In the genomic region with DNA sequence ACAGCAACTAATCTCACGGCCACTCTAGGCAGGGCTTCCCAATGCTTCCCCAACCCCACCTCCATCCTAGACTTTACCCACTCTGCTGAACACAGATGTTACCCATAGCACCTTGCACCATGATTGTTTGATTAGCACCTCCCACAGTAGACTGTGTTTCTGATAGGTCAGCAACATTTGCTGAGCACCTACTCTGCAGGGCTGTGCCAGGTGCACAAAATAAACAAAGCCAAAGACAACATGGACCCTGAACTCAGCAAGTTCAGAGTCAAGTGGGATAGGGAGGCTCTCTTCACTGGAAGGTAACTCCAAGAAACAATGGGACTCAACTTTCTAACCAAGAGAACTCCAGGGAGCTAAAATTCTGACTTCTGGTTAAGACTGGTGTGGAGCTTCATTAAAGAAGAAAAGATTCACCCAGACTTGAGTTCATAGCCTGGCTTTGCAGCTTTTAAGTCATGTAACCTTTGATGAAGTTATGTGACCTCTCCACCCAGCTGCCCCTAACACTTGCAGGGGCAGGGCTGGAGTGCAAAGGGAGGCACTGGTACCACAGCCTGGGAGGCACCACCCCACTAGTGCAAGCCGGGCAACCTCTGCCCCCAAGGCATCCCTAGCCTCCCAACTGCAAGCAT, we compare ENCODE assay signal across 26 cellular contexts. TPM values are rescaled to one million over a fixed set of nuclear protein-coding genes. Genes with fewer than 3 reads are reported as not detected.
DNase-seq lines count a peak whose midpoint lies in the region; ATAC-seq and TF ChIP-seq lines count a peak whose summit lies in the region.
"Had no signal": no experiment of that assay in that cellular context is flagged by ENCODE, and none has a peak within 500 bp of the region (broad histone marks: within the 10 kb centered on the region; RNA-seq: fewer than 3 reads in every experiment).

No MANE protein-coding gene starts in this region.

- H3K9me3 ChIP-seq in liver (ENCODE audit: control insufficient read depth in 4 of 4, low read length in 3 of 4), result no peaks in the 10 kb centered on the region
- H3K9me3 ChIP-seq: gastroesophageal sphincter, left ventricle myocardium inferior, stomach, thyroid gland had no signal

- DNase-seq in NCI-H748 (lab: John Stamatoyannopoulos, UW; ENCODE audit: unreplicated experiment) (peak; percentile 33), NCI-H748 treated with DMSO at 0.1 percent for 48 hours (lab: John Stamatoyannopoulos, UW) (no peak), NCI-H69 (lab: John Stamatoyannopoulos, UW) (peak; percentile 52), kidney tubule cell (ENCODE audit: low spot score) (no peak), NCI-H1092 treated with DMSO at 0.1 percent for 48 hours (lab: John Stamatoyannopoulos, UW) (no peak)
- DNase-seq in stimulated activated naive B cell treated with anti-CD40 and anti-IgM and Interleukin-4, amounts not matched to agents 10 μg/mL and 1 μg/mL and 100 μg/mL, for 72 hours, result no peak
- DNase-seq in activated naive CD4-positive, alpha-beta T cell treated with anti-CD3 and anti-CD28 coated beads, Interleukin-2, amount 50 U/mL, for 16 hours, result no peak
- DNase-seq: activated CD4-positive, alpha-beta T cell treated with anti-CD3 and anti-CD28 coated beads for 4 hours; activated gamma-delta T cell treated with Interleukin-2 at 50 U/mL for 16 hours; activated naive CD8-positive, alpha-beta T cell treated with anti-CD3 and anti-CD28 coated beads, Interleukin-2, amount 50 U/mL, for 24 hours; activated T-cell treated with anti-CD3 and anti-CD28 coated beads, Interleukin-2, amount 50 U/mL, for 1 hour; central memory CD4-positive, alpha-beta T cell; H9; left ventricle myocardium inferior; midbrain; natural killer cell; NCI-H1694 treated with DMSO at 0.1 percent for 48 hours; NCI-H2227 treated with DMSO at 0.1 percent for 48 hours; SHP77; stimulated activated CD8-positive, alpha-beta memory T cell treated with anti-CD3 and anti-CD28 coated beads, Interleukin-4, amount 100 ng/mL, for 48 hours; stomach; thyroid gland had no signal

- H3K9ac ChIP-seq in liver (ENCODE audit: low read depth in 1 of 2, low read length in 2 of 2), result no peak overlapping the region

- no peaks in the 10 kb centered on the region for H3K36me3 Mint-ChIP-seq in stimulated activated naive B cell treated with anti-CD40 and anti-IgM and Interleukin-4, amounts not matched to agents 10 μg/mL and 1 μg/mL and 100 μg/mL, for 72 hours
- H3K36me3 Mint-ChIP-seq: natural killer cell had no signal

- H3K4me1 ChIP-seq in liver (ENCODE audit: control insufficient read depth in 4 of 4, insufficient read depth in 4 of 4, low read length in 3 of 4), result peaks cover 18 to 43% (median 35%) of the 10 kb centered on the region in 4 donors

- no peaks in the 10 kb centered on the region for H3K9me3 Mint-ChIP-seq in stimulated activated naive B cell treated with anti-CD40 and anti-IgM and Interleukin-4, amounts not matched to agents 10 μg/mL and 1 μg/mL and 100 μg/mL, for 72 hours
- H3K9me3 Mint-ChIP-seq: activated naive CD8-positive, alpha-beta T cell treated with anti-CD3 and anti-CD28 coated beads, Interleukin-2, amount 50 U/mL, for 24 hours; H9; natural killer cell had no signal

- peaks cover 23 to 28% of the 10 kb centered on the region in 2 donors for H3K27me3 Mint-ChIP-seq in stimulated activated naive B cell treated with anti-CD40 and anti-IgM and Interleukin-4, amounts not matched to agents 10 μg/mL and 1 μg/mL and 100 μg/mL, for 72 hours

- H3K4me3 ChIP-seq in liver (ENCODE audit: low read depth in 1 of 3, low read length in 3 of 3), result no peak overlapping the region
- H3K4me3 ChIP-seq: gastroesophageal sphincter, left ventricle myocardium inferior, PC-9, stomach, thyroid gland had no signal

- TF ChIP-seq CTCF in liver (IDR thresholded peaks at IDR 0.05; ENCODE audit: low read depth, low read length, missing input control), result no peak

- H3K27me3 ChIP-seq in liver (ENCODE audit: control insufficient read depth in 4 of 4, insufficient read depth in 4 of 4, low read length in 3 of 4), result no peaks in the 10 kb centered on the region
- H3K27me3 ChIP-seq: thyroid gland had no signal

- no peak for ATAC-seq in stimulated activated naive B cell treated with anti-CD40 and anti-IgM and Interleukin-4, amounts not matched to agents 10 μg/mL and 1 μg/mL and 100 μg/mL, for 72 hours (replicated peaks)
- ATAC-seq: activated naive CD8-positive, alpha-beta T cell treated with anti-CD3 and anti-CD28 coated beads, Interleukin-2, amount 50 U/mL, for 24 hours; gastroesophageal sphincter; natural killer cell had no signal

- no peaks in the 10 kb centered on the region for H3K36me3 ChIP-seq in liver (ENCODE audit: control insufficient read depth in 4 of 4, insufficient read depth in 3 of 4, low read depth in 1 of 4, low read length in 3 of 4)
- H3K36me3 ChIP-seq: gastroesophageal sphincter, left ventricle myocardium inferior, stomach, thyroid gland had no signal

- H3K4me3 Mint-ChIP-seq in stimulated activated naive B cell treated with anti-CD40 and anti-IgM and Interleukin-4, amounts not matched to agents 10 μg/mL and 1 μg/mL and 100 μg/mL, for 72 hours, result no peak overlapping the region
- H3K4me3 Mint-ChIP-seq: activated naive CD8-positive, alpha-beta T cell treated with anti-CD3 and anti-CD28 coated beads, Interleukin-2, amount 50 U/mL, for 24 hours; H9; natural killer cell had no signal

- WGBS in liver, result 38% methylated on average over 2 of the region's 2 CpGs

- H3K27ac Mint-ChIP-seq in stimulated activated naive B cell treated with anti-CD40 and anti-IgM and Interleukin-4, amounts not matched to agents 10 μg/mL and 1 μg/mL and 100 μg/mL, for 72 hours, result no peak overlapping the region
- H3K27ac Mint-ChIP-seq: activated naive CD8-positive, alpha-beta T cell treated with anti-CD3 and anti-CD28 coated beads, Interleukin-2, amount 50 U/mL, for 24 hours; H9; natural killer cell had no signal

- H3K27ac ChIP-seq in liver (ENCODE audit: low read depth in 1 of 2, low read length in 2 of 2), result peak overlapping the region; percentile 84 to 92
- H3K27ac ChIP-seq: gastroesophageal sphincter, left ventricle myocardium inferior, PC-9, stomach, thyroid gland had no signal

- H3K4me1 Mint-ChIP-seq in stimulated activated naive B cell treated with anti-CD40 and anti-IgM and Interleukin-4, amounts not matched to agents 10 μg/mL and 1 μg/mL and 100 μg/mL, for 72 hours, result peaks cover 11 to 19% of the 10 kb centered on the region in 2 donors

- TF ChIP-seq RAD21 in liver (IDR thresholded peaks at IDR 0.05), result peak; percentile 53 to 64

TF ChIP-seq in liver, 16 proteins besides CTCF, POLR2A, EP300 and RAD21 (continues in another document):
- TF ChIP-seq FOXA1 (IDR thresholded peaks at IDR 0.05), result peak; percentile 100
- peak; percentile 97 to 98 for TF ChIP-seq HNF4A (conservative IDR thresholded peaks at IDR 0.05)
- peak; percentile 95 for TF ChIP-seq HNF4G (IDR thresholded peaks at IDR 0.05)
- peak; percentile 99 for TF ChIP-seq SP1 (IDR thresholded peaks at IDR 0.05)
- TF ChIP-seq, protein P1, sequence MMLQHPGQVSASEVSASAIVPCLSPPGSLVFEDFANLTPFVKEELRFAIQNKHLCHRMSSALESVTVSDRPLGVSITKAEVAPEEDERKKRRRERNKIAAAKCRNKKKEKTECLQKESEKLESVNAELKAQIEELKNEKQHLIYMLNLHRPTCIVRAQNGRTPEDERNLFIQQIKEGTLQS (IDR thresholded peaks at IDR 0.05), result no peak
- TF ChIP-seq NR2F2 (IDR thresholded peaks at IDR 0.05), result peak; percentile 90
- no peak for TF ChIP-seq GABPA (IDR thresholded peaks at IDR 0.05 in 1 of 2, conservative IDR thresholded peaks at IDR 0.05 in 1 of 2)
- peak; percentile 100 for TF ChIP-seq FOXA2 (IDR thresholded peaks at IDR 0.05)
- TF ChIP-seq YY1 (IDR thresholded peaks at IDR 0.05), result peak; percentile 95
- TF ChIP-seq, protein P2, sequence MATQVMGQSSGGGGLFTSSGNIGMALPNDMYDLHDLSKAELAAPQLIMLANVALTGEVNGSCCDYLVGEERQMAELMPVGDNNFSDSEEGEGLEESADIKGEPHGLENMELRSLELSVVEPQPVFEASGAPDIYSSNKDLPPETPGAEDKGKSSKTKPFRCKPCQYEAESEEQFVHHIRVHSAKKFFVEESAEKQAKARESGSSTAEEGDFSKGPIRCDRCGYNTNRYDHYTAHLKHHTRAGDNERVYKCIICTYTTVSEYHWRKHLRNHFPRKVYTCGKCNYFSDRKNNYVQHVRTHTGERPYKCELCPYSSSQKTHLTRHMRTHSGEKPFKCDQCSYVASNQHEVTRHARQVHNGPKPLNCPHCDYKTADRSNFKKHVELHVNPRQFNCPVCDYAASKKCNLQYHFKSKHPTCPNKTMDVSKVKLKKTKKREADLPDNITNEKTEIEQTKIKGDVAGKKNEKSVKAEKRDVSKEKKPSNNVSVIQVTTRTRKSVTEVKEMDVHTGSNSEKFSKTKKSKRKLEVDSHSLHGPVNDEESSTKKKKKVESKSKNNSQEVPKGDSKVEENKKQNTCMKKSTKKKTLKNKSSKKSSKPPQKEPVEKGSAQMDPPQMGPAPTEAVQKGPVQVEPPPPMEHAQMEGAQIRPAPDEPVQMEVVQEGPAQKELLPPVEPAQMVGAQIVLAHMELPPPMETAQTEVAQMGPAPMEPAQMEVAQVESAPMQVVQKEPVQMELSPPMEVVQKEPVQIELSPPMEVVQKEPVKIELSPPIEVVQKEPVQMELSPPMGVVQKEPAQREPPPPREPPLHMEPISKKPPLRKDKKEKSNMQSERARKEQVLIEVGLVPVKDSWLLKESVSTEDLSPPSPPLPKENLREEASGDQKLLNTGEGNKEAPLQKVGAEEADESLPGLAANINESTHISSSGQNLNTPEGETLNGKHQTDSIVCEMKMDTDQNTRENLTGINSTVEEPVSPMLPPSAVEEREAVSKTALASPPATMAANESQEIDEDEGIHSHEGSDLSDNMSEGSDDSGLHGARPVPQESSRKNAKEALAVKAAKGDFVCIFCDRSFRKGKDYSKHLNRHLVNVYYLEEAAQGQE (IDR thresholded peaks at IDR 0.05), result peak; percentile 92
- peak; percentile 5 for TF ChIP-seq TAF1 (conservative IDR thresholded peaks at IDR 0.05)
- TF ChIP-seq, protein P3, sequence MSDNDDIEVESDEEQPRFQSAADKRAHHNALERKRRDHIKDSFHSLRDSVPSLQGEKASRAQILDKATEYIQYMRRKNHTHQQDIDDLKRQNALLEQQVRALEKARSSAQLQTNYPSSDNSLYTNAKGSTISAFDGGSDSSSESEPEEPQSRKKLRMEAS (IDR thresholded peaks at IDR 0.05), result peak; percentile 93
- TF ChIP-seq JUND (IDR thresholded peaks at IDR 0.05), result peak; percentile 71 to 93
- TF ChIP-seq EGR1 (IDR thresholded peaks at IDR 0.05; ENCODE audit: low read depth in 2 of 2), result no peak
- TF ChIP-seq RXRA (IDR thresholded peaks at IDR 0.05), result peak; percentile 94 to 95

RNA-seq across cellular contexts. Expression of a gene that starts 6.7 kb away (rescaled TPM):
- under 1 TPM; 0.75 to 0.89 TPM for total RNA-seq in liver
- polyA plus RNA-seq in liver, result 10 to 100 TPM in 1 of 2 donors, 1 to 10 TPM in 1; 5.5 to 18.1 TPM
- total RNA-seq: skeletal muscle tissue had no signal

RNA-seq across cellular contexts. Expression of a gene that starts 26.7 kb away (rescaled TPM):
- total RNA-seq in liver, result 100 to 1,000 TPM in 1 of 2 donors, 10 to 100 TPM in 1; 47.2 to 106 TPM
- polyA plus RNA-seq in liver, result 100 to 1,000 TPM in 1 of 2 donors, 10 to 100 TPM in 1; 80.2 to 152 TPM

Comparison
In these comparisons a context has a peak if more than half of its experiments do, and no peak if none do; other contexts are left out.
1. DNase-seq: peak in NCI-H748 (single experiment) and NCI-H69 (single experiment); none in NCI-H748 treated with DMSO at 0.1 percent for 48 hours (single experiment), kidney tubule cell (single experiment), stimulated activated naive B cell treated with anti-CD40 and anti-IgM and Interleukin-4, amounts not matched to agents 10 μg/mL and 1 μg/mL and 100 μg/mL, for 72 hours (single experiment), activated naive CD4-positive, alpha-beta T cell treated with anti-CD3 and anti-CD28 coated beads, Interleukin-2, amount 50 U/mL, for 16 hours (single experiment) and NCI-H1092 treated with DMSO at 0.1 percent for 48 hours (single experiment).